Comparison of ENCODE assay signal across 8 cellular contexts in genomic region chr4:37970702-37971101, GRCh38. TPM values are rescaled to one million over a fixed set of nuclear protein-coding genes. Genes with fewer than 3 reads are reported as not detected.
DNase-seq lines count a peak whose midpoint lies in the region; ATAC-seq lines count a peak whose summit lies in the region.

No MANE protein-coding gene starts in this region.

- POLR2A ChIA-PET in CD4-positive, alpha-beta memory T cell (lab: Charles Lee; ENCODE audit: partially characterized antibody), result interaction anchor here (0.7 to 1.2 kb wide), 2 partner anchors 79 to 180 kb away, joined by 3 to 4 read pairs; partner anchors contain the start of gene TBC1D1

- H3K27ac Mint-ChIP-seq in CD4-positive, alpha-beta memory T cell, result peak overlapping the region in 5 of 7 donors; percentile 4 to 81 (median 69)
- H3K27ac Mint-ChIP-seq in activated naive CD4-positive, alpha-beta T cell treated with anti-CD3 and anti-CD28 coated beads for 36 hours, result no peak overlapping the region

- peaks cover 1 to 8% of the 10 kb centered on the region in 2 donors for H3K36me3 Mint-ChIP-seq in CD4-positive, alpha-beta memory T cell
- no peaks in the 10 kb centered on the region for H3K36me3 Mint-ChIP-seq in activated naive CD4-positive, alpha-beta T cell treated with anti-CD3 and anti-CD28 coated beads for 36 hours (ENCODE audit: low read depth)

- DNase-seq in CD4-positive, alpha-beta memory T cell, result peak; percentile 43 to 68 (median 51)
- peak; percentile 47 for DNase-seq in HCEC 1CT
- peak; percentile 30 to 52 for DNase-seq in SJSA1 (ENCODE audit: low read depth in 1 of 2, low spot score in 2 of 2)
- peak; percentile 58 for DNase-seq in activated naive CD4-positive, alpha-beta T cell treated with anti-CD3 and anti-CD28 coated beads for 36 hours
- DNase-seq in left ventricle myocardium superior, result peak; percentile 81
- DNase-seq in stimulated activated CD4-positive, alpha-beta T cell treated with anti-CD3 and anti-CD28 coated beads, Interleukin-2, amount 100 ng/mL, for 24 hours, result peak; percentile 69 to 70
- no peak for DNase-seq in DMS79 treated with DMSO at 0.1 percent for 48 hours (lab: John Stamatoyannopoulos, UW)
- DNase-seq in NCI-H2107 (lab: John Stamatoyannopoulos, UW), result no peak

- H3K4me3 Mint-ChIP-seq in CD4-positive, alpha-beta memory T cell, result no peak overlapping the region
- no peak overlapping the region for H3K4me3 Mint-ChIP-seq in activated naive CD4-positive, alpha-beta T cell treated with anti-CD3 and anti-CD28 coated beads for 36 hours

- H3K4me3 ChIP-seq in CD4-positive, alpha-beta memory T cell (ENCODE audit: low read length in 2 of 2), result no peak overlapping the region
- no peak overlapping the region for H3K4me3 ChIP-seq in SJSA1

- H3K27me3 ChIP-seq in CD4-positive, alpha-beta memory T cell (ENCODE audit: insufficient read depth, low read length), result no peaks in the 10 kb centered on the region
- no peaks in the 10 kb centered on the region for H3K27me3 ChIP-seq in SJSA1 (replicated peaks)

- CTCF ChIA-PET in CD4-positive, alpha-beta memory T cell (lab: Charles Lee; ENCODE audit: partially characterized antibody), result interaction anchor here (0.7 to 2.1 kb wide), 9 partner anchors 8 to 811 kb away, joined by 3 to 5 read pairs (median 4); partner anchors contain the start of gene PTTG2
- CTCF ChIA-PET in activated naive CD4-positive, alpha-beta T cell treated with anti-CD3 and anti-CD28 coated beads for 36 hours (lab: Charles Lee), result interaction anchor here (0.6 kb wide), 1 partner anchor 33 kb away, joined by 5 read pairs; no protein-coding TSS in a partner anchor

- peak; percentile 89 for ATAC-seq in left ventricle myocardium superior

- peaks cover 5 to 15% (median 7%) of the 10 kb centered on the region in 4 donors for H3K4me1 Mint-ChIP-seq in CD4-positive, alpha-beta memory T cell
- H3K4me1 Mint-ChIP-seq in activated naive CD4-positive, alpha-beta T cell treated with anti-CD3 and anti-CD28 coated beads for 36 hours (ENCODE audit: low read depth), result peaks cover 14% of the 10 kb centered on the region

- H3K27ac ChIP-seq in CD4-positive, alpha-beta memory T cell (ENCODE audit: low read depth, low read length), result no peak overlapping the region
- H3K27ac ChIP-seq in SJSA1, result no peak overlapping the region

- H3K9me3 ChIP-seq in CD4-positive, alpha-beta memory T cell (ENCODE audit: control insufficient read depth in 1 of 2, low read length in 2 of 2), result no peaks in the 10 kb centered on the region
- no peaks in the 10 kb centered on the region for H3K9me3 ChIP-seq in SJSA1 (replicated peaks)

- H3K4me1 ChIP-seq in CD4-positive, alpha-beta memory T cell (ENCODE audit: insufficient read depth, low read length), result peaks cover 3% of the 10 kb centered on the region
- no peaks in the 10 kb centered on the region; the same call in 1 of the 2 replicates for H3K4me1 ChIP-seq in SJSA1 (replicated peaks)

- intact Hi-C loops in CD4-positive, alpha-beta memory T cell (cut with micrococcal nuclease), result no loop called here
- intact Hi-C loops in activated naive CD4-positive, alpha-beta T cell treated with anti-CD3 and anti-CD28 coated beads for 36 hours (cut with micrococcal nuclease), result loop anchor here (2.0 kb wide), 1 partner anchor 16 kb away; no protein-coding TSS in a partner anchor
- intact Hi-C loops in left ventricle myocardium superior (cut with micrococcal nuclease), result no loop called here

- H3K9me3 Mint-ChIP-seq in CD4-positive, alpha-beta memory T cell, result no peaks in the 10 kb centered on the region
- H3K9me3 Mint-ChIP-seq in activated naive CD4-positive, alpha-beta T cell treated with anti-CD3 and anti-CD28 coated beads for 36 hours, result peaks cover 3% of the 10 kb centered on the region

- no peaks in the 10 kb centered on the region for H3K27me3 Mint-ChIP-seq in CD4-positive, alpha-beta memory T cell
- no peaks in the 10 kb centered on the region for H3K27me3 Mint-ChIP-seq in activated naive CD4-positive, alpha-beta T cell treated with anti-CD3 and anti-CD28 coated beads for 36 hours (ENCODE audit: low read depth)

- H3K36me3 ChIP-seq in CD4-positive, alpha-beta memory T cell (ENCODE audit: insufficient read depth, low read length), result no peaks in the 10 kb centered on the region
- no peaks in the 10 kb centered on the region for H3K36me3 ChIP-seq in SJSA1

RNA-seq across cellular contexts. Expression of gene PTTG2, which starts 10.5 kb away (rescaled TPM):
- 1 to 10 TPM; 1.5 to 1.9 TPM for total RNA-seq in CD4-positive, alpha-beta memory T cell
- polyA plus RNA-seq in CD4-positive, alpha-beta memory T cell, result not detected
- not detected in 2 replicates for total RNA-seq in SJSA1 (2014; rRNA removed; shearing (Covaris generic))
- total RNA-seq in activated naive CD4-positive, alpha-beta T cell treated with anti-CD3 and anti-CD28 coated beads for 36 hours, result not detected
- 1.0 TPM for total RNA-seq in left ventricle myocardium superior

Comparison
In these comparisons a context has a peak if more than half of its experiments do, and no peak if none do; other contexts are left out.
1. DNase-seq: peak in CD4-positive, alpha-beta memory T cell (5 of 5), HCEC 1CT (single experiment), SJSA1 (2 of 2), activated naive CD4-positive, alpha-beta T cell treated with anti-CD3 and anti-CD28 coated beads for 36 hours (single experiment), left ventricle myocardium superior (single experiment) and stimulated activated CD4-positive, alpha-beta T cell treated with anti-CD3 and anti-CD28 coated beads, Interleukin-2, amount 100 ng/mL, for 24 hours (2 of 2); none in DMS79 treated with DMSO at 0.1 percent for 48 hours (single experiment) and NCI-H2107 (single experiment).